In the genomic region with DNA sequence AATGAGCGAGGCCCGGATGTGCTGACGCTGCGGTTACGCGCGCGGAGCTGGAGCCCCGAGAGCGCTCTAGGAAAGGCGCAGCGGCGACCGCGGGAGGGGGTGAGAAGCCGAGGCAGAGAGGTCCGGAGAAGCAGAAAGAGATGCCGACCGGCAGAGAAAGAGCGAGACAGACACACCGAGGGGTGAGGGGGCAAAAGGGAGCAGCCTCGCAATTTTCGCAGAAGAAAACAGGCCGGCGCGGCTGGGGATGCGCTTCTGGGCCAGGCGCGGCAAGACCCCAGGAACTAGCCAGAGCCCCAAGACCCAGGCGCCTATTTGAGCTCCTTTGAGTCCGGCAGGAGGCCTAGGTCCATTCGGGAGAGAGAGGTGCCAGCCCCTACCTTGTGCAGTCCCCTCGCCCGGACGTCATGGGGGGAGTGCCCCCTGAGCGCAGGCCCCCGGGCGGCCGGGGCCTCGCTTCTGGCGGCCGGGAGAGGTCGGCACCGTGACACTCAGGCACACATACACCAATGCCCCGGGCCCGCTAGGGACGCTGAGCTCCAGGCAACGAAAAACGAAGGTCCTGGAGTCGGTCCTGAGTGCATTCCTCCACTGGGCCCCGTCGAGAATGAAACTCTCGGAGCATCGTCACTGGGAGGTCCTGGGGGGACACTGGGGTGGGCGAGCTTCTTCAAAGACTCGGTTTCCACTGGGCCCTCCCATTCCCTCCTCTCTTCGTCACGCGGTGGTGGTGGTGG, we compare ENCODE assay signal across 2 cellular contexts.
TF ChIP-seq lines count a peak whose summit lies in the region.

No MANE protein-coding gene starts in this region.

TF ChIP-seq in HepG2, 621 proteins besides CTCF, POLR2A, EP300 and RAD21:
- TF ChIP-seq MAFK (conservative IDR thresholded peaks at IDR 0.05 in 1 of 2, IDR thresholded peaks at IDR 0.05 in 1 of 2; ENCODE audit: low read length in 2 of 2): peak; percentile 22 to 30; a peak in 1 of 4 replicates
- TF ChIP-seq, protein P1, sequence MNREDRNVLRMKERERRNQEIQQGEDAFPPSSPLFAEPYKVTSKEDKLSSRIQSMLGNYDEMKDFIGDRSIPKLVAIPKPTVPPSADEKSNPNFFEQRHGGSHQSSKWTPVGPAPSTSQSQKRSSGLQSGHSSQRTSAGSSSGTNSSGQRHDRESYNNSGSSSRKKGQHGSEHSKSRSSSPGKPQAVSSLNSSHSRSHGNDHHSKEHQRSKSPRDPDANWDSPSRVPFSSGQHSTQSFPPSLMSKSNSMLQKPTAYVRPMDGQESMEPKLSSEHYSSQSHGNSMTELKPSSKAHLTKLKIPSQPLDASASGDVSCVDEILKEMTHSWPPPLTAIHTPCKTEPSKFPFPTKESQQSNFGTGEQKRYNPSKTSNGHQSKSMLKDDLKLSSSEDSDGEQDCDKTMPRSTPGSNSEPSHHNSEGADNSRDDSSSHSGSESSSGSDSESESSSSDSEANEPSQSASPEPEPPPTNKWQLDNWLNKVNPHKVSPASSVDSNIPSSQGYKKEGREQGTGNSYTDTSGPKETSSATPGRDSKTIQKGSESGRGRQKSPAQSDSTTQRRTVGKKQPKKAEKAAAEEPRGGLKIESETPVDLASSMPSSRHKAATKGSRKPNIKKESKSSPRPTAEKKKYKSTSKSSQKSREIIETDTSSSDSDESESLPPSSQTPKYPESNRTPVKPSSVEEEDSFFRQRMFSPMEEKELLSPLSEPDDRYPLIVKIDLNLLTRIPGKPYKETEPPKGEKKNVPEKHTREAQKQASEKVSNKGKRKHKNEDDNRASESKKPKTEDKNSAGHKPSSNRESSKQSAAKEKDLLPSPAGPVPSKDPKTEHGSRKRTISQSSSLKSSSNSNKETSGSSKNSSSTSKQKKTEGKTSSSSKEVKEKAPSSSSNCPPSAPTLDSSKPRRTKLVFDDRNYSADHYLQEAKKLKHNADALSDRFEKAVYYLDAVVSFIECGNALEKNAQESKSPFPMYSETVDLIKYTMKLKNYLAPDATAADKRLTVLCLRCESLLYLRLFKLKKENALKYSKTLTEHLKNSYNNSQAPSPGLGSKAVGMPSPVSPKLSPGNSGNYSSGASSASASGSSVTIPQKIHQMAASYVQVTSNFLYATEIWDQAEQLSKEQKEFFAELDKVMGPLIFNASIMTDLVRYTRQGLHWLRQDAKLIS (CRISPR knock-in tag; IDR thresholded peaks at IDR 0.05): no peak

TF ChIP-seq in H1, 55 proteins besides CTCF, POLR2A, EP300 and RAD21:
- TF ChIP-seq EZH2 (IDR thresholded peaks at IDR 0.05; ENCODE audit: low read depth, low read length, severe bottlenecking) (peak; percentile 95), EGR1 (IDR thresholded peaks at IDR 0.05; ENCODE audit: borderline replicate concordance, low read depth, low read length) (no peak), TCF12 (IDR thresholded peaks at IDR 0.05; ENCODE audit: low read depth, low read length) (no peak), MAFK (IDR thresholded peaks at IDR 0.05; ENCODE audit: low read depth, low read length) (peak; percentile 35; the same call in 1 of the 2 replicates), SIRT6 (IDR thresholded peaks at IDR 0.05; ENCODE audit: low read length) (no peak), RNF2 (IDR thresholded peaks at IDR 0.05; ENCODE audit: borderline replicate concordance, low read depth, low read length, missing control alignments, poor library complexity, severe bottlenecking) (peak; percentile 88), SUZ12 (IDR thresholded peaks at IDR 0.05; ENCODE audit: low read length) (peak; percentile 92)
- TF ChIP-seq, protein P2, sequence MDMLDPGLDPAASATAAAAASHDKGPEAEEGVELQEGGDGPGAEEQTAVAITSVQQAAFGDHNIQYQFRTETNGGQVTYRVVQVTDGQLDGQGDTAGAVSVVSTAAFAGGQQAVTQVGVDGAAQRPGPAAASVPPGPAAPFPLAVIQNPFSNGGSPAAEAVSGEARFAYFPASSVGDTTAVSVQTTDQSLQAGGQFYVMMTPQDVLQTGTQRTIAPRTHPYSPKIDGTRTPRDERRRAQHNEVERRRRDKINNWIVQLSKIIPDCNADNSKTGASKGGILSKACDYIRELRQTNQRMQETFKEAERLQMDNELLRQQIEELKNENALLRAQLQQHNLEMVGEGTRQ (IDR thresholded peaks at IDR 0.05; ENCODE audit: low read length): no peak
